10 cellular contexts compared by ENCODE assay signal in genomic region chr14:65096323-65097089, GRCh38. TPM values are rescaled to one million over a fixed set of nuclear protein-coding genes. Genes with fewer than 3 reads are reported as not detected.
DNase-seq lines count a peak whose midpoint lies in the region; ATAC-seq and TF ChIP-seq lines count a peak whose summit lies in the region.
"Had no signal": no experiment of that assay in that cellular context is flagged by ENCODE, and none has a peak within 500 bp of the region (broad histone marks: within the 10 kb centered on the region; RNA-seq: fewer than 3 reads in every experiment).

No MANE protein-coding gene starts in this region.

- H3K27ac ChIP-seq in CD8-positive, alpha-beta T cell (ENCODE audit: low read depth, low read length), result no peak overlapping the region
- H3K27ac ChIP-seq in VCaP, result peak overlapping the region; percentile 81
- H3K27ac ChIP-seq: RWPE1 had no signal

- POLR2A ChIA-PET in CD8-positive, alpha-beta T cell (lab: Charles Lee), result no interaction called here

- no peaks in the 10 kb centered on the region for H3K27me3 ChIP-seq in CD8-positive, alpha-beta T cell (ENCODE audit: insufficient read depth, low read length)

- no peak for TF ChIP-seq CTCF in CD8-positive, alpha-beta T cell (IDR thresholded peaks at IDR 0.05)
- TF ChIP-seq CTCF in VCaP (conservative IDR thresholded peaks at IDR 0.05) (no peak), fibroblast of pulmonary artery (IDR thresholded peaks at IDR 0.05; ENCODE audit: low read length, missing control alignments) (no peak)

- no peaks in the 10 kb centered on the region for H3K9me3 Mint-ChIP-seq in CD8-positive, alpha-beta T cell
- H3K9me3 Mint-ChIP-seq: H9 had no signal

- no peak for DNase-seq in CD8-positive, alpha-beta T cell
- DNase-seq in fibroblast of pulmonary artery (ENCODE audit: low read depth) (peak; percentile 35), sciatic nerve (ENCODE audit: low spot score) (no peak), NCI-H345 (lab: John Stamatoyannopoulos, UW) (no peak), DMS153 treated with DMSO at 0.1 percent for 48 hours (lab: John Stamatoyannopoulos, UW; ENCODE audit: unreplicated experiment) (no peak), GF-D8 (lab: John Stamatoyannopoulos, UW) (no peak), NOMO-1 (lab: John Stamatoyannopoulos, UW; ENCODE audit: unreplicated experiment in 2 of 2) (no peak)
- DNase-seq: H9 had no signal

- CTCF ChIA-PET in CD8-positive, alpha-beta T cell (lab: Charles Lee), result no interaction called here

- intact Hi-C loops in CD8-positive, alpha-beta T cell (cut with DNase I, micrococcal nuclease), result no loop called here
- intact Hi-C loops in sciatic nerve (cut with DNase I), result no loop called here

- no peaks in the 10 kb centered on the region for H3K27me3 Mint-ChIP-seq in CD8-positive, alpha-beta T cell (ENCODE audit: low read depth)

- H3K36me3 Mint-ChIP-seq in CD8-positive, alpha-beta T cell, result peaks cover 82% of the 10 kb centered on the region

- ATAC-seq in CD8-positive, alpha-beta T cell, result no peak
- peak; percentile 49 for ATAC-seq in sciatic nerve

- peaks cover 28% of the 10 kb centered on the region for H3K36me3 ChIP-seq in CD8-positive, alpha-beta T cell (ENCODE audit: insufficient read depth, low read length)

- H3K4me1 ChIP-seq in CD8-positive, alpha-beta T cell (ENCODE audit: insufficient read depth, low read length), result peaks cover 63% of the 10 kb centered on the region

- H3K27ac Mint-ChIP-seq in CD8-positive, alpha-beta T cell, result peak overlapping the region; percentile 78

- H3K4me3 Mint-ChIP-seq in CD8-positive, alpha-beta T cell, result peak overlapping the region; percentile 54
- H3K4me3 Mint-ChIP-seq: H9 had no signal

- H3K4me1 Mint-ChIP-seq in CD8-positive, alpha-beta T cell (ENCODE audit: low read depth), result peaks cover 84% of the 10 kb centered on the region

- H3K9me3 ChIP-seq in CD8-positive, alpha-beta T cell (ENCODE audit: low read length), result no peaks in the 10 kb centered on the region

- H3K4me3 ChIP-seq in CD8-positive, alpha-beta T cell (ENCODE audit: low read depth, low read length), result no peak overlapping the region
- H3K4me3 ChIP-seq in fibroblast of pulmonary artery (replicated peaks; ENCODE audit: low read depth, low read length), result no peak overlapping the region

RNA-seq across cellular contexts. Expression of gene MAX, which starts 5.8 kb away (rescaled TPM):
- total RNA-seq in CD8-positive, alpha-beta T cell, result 100 to 1,000 TPM; 143 to 153 TPM
- total RNA-seq in sciatic nerve, result 131 TPM
